8 cellular contexts compared by ENCODE assay signal in the genomic region with DNA sequence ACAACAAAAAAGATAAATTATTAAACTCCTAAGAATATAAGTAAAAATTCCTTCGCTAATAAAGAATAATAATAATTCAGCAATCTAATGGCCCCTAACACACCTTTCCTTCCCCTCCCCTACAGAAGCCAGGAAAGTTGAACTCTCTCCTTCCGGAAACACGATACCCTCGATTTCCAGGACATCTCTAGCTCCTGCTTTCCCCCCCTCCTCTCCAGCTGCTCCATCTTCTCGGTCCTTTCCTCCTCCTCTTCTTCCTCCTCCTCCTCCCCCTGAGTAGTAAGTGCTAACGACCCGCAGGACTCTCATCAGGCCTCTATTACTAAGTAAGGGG. TPM values are rescaled to one million over a fixed set of nuclear protein-coding genes. Genes with fewer than 3 reads are reported as not detected.
DNase-seq lines count a peak whose midpoint lies in the region; ATAC-seq and TF ChIP-seq lines count a peak whose summit lies in the region.

No MANE protein-coding gene starts in this region.

- H3K9me3 ChIP-seq in CD4-positive, alpha-beta memory T cell (ENCODE audit: control insufficient read depth in 1 of 2, low read length in 2 of 2): no peaks in the 10 kb centered on the region
- H3K9me3 ChIP-seq in tibial nerve: no peaks in the 10 kb centered on the region

- H3K4me1 ChIP-seq in CD4-positive, alpha-beta memory T cell (ENCODE audit: insufficient read depth, low read length): peaks cover 14% of the 10 kb centered on the region
- H3K4me1 ChIP-seq in tibial nerve: peaks cover 0 to 12% (median 6%) of the 10 kb centered on the region in 4 donors

- TF ChIP-seq EP300 in tibial nerve (IDR thresholded peaks at IDR 0.05): no peak

- H3K27ac Mint-ChIP-seq in CD4-positive, alpha-beta memory T cell: peak overlapping the region; percentile 84 to 95 (median 90)
- peak overlapping the region; percentile 70 to 96 (median 79) for H3K27ac Mint-ChIP-seq in IgD-negative memory B cell
- peak overlapping the region; percentile 91 for H3K27ac Mint-ChIP-seq in activated naive CD8-positive, alpha-beta T cell treated with anti-CD3 and anti-CD28 coated beads, Interleukin-2, amount 50 U/mL, for 24 hours

- peaks cover 15 to 28% (median 17%) of the 10 kb centered on the region in 4 donors for H3K4me1 Mint-ChIP-seq in CD4-positive, alpha-beta memory T cell
- peaks cover 9 to 13% (median 11%) of the 10 kb centered on the region in 3 donors for H3K4me1 Mint-ChIP-seq in IgD-negative memory B cell
- H3K4me1 Mint-ChIP-seq in activated naive CD8-positive, alpha-beta T cell treated with anti-CD3 and anti-CD28 coated beads, Interleukin-2, amount 50 U/mL, for 24 hours: peaks cover 18% of the 10 kb centered on the region

- H3K4me3 Mint-ChIP-seq in CD4-positive, alpha-beta memory T cell: peak overlapping the region; percentile 84 to 93 (median 89)
- peak overlapping the region; percentile 87 to 96 (median 92) for H3K4me3 Mint-ChIP-seq in IgD-negative memory B cell
- H3K4me3 Mint-ChIP-seq in activated naive CD8-positive, alpha-beta T cell treated with anti-CD3 and anti-CD28 coated beads, Interleukin-2, amount 50 U/mL, for 24 hours: peak overlapping the region; percentile 92

- no peaks in the 10 kb centered on the region for H3K36me3 ChIP-seq in CD4-positive, alpha-beta memory T cell (ENCODE audit: insufficient read depth, low read length)
- H3K36me3 ChIP-seq in tibial nerve: no peaks in the 10 kb centered on the region

- TF ChIP-seq POLR2A in tibial nerve (IDR thresholded peaks at IDR 0.05): no peak

- H3K9me3 Mint-ChIP-seq in CD4-positive, alpha-beta memory T cell: no peaks in the 10 kb centered on the region
- no peaks in the 10 kb centered on the region for H3K9me3 Mint-ChIP-seq in IgD-negative memory B cell
- H3K9me3 Mint-ChIP-seq in activated naive CD8-positive, alpha-beta T cell treated with anti-CD3 and anti-CD28 coated beads, Interleukin-2, amount 50 U/mL, for 24 hours: no peaks in the 10 kb centered on the region

- no peak for ATAC-seq in activated naive CD8-positive, alpha-beta T cell treated with anti-CD3 and anti-CD28 coated beads, Interleukin-2, amount 50 U/mL, for 24 hours
- peak; percentile 16 for ATAC-seq in left colon

- intact Hi-C loops in CD4-positive, alpha-beta memory T cell (cut with micrococcal nuclease): loop anchor here (5.0 kb wide), 1 partner anchor 406 kb away; no protein-coding TSS in a partner anchor
- intact Hi-C loops in left colon (cut with DNase I, micrococcal nuclease): no loop called here

- H3K4me3 ChIP-seq in CD4-positive, alpha-beta memory T cell (ENCODE audit: low read length in 2 of 2): peak overlapping the region; percentile 59 to 90
- H3K4me3 ChIP-seq in tibial nerve: peak overlapping the region; percentile 68 to 85 (median 84)

- H3K27ac ChIP-seq in CD4-positive, alpha-beta memory T cell (ENCODE audit: low read depth, low read length): peak overlapping the region; percentile 66
- H3K27ac ChIP-seq in tibial nerve: peak overlapping the region; percentile 60 to 88 (median 81)

- POLR2A ChIA-PET in CD4-positive, alpha-beta memory T cell (lab: Charles Lee; ENCODE audit: partially characterized antibody): interaction anchor here (1.3 kb wide), 1 partner anchor 146 kb away, joined by 5 read pairs; the partner anchor contains the start of genes ESF1 and NDUFAF5

- 1% methylated on average over 7 of the region's 7 CpGs for WGBS in tibial nerve, 2 donors

- H3K27me3 ChIP-seq in CD4-positive, alpha-beta memory T cell (ENCODE audit: insufficient read depth, low read length): no peaks in the 10 kb centered on the region
- no peaks in the 10 kb centered on the region for H3K27me3 ChIP-seq in tibial nerve

- TF ChIP-seq CTCF in tibial nerve (IDR thresholded peaks at IDR 0.05): no peak

- CTCF ChIA-PET in CD4-positive, alpha-beta memory T cell (lab: Charles Lee; ENCODE audit: partially characterized antibody): no interaction called here

- peaks cover 0 to 5% of the 10 kb centered on the region in 2 donors for H3K36me3 Mint-ChIP-seq in CD4-positive, alpha-beta memory T cell
- peaks cover 3% of the 10 kb centered on the region for H3K36me3 Mint-ChIP-seq in IgD-negative memory B cell
- peaks cover 7% of the 10 kb centered on the region for H3K36me3 Mint-ChIP-seq in activated naive CD8-positive, alpha-beta T cell treated with anti-CD3 and anti-CD28 coated beads, Interleukin-2, amount 50 U/mL, for 24 hours (ENCODE audit: low read depth)

- H3K27me3 Mint-ChIP-seq in CD4-positive, alpha-beta memory T cell: peaks cover 2 to 10% of the 10 kb centered on the region in 2 donors
- peaks cover 3% of the 10 kb centered on the region for H3K27me3 Mint-ChIP-seq in IgD-negative memory B cell
- H3K27me3 Mint-ChIP-seq in activated naive CD8-positive, alpha-beta T cell treated with anti-CD3 and anti-CD28 coated beads, Interleukin-2, amount 50 U/mL, for 24 hours: peaks cover 5% of the 10 kb centered on the region

- DNase-seq in CD4-positive, alpha-beta memory T cell: no peak
- DNase-seq in activated naive CD8-positive, alpha-beta T cell treated with anti-CD3 and anti-CD28 coated beads, Interleukin-2, amount 50 U/mL, for 24 hours: no peak
- DNase-seq in left colon (no peak), tibial nerve (ENCODE audit: low spot score in 2 of 2) (no peak), activated gamma-delta T cell (lab: John Stamatoyannopoulos, UW) (no peak), dedifferentiated amniotic fluid mesenchymal stem cell (ENCODE audit: extremely low spot score) (no peak), NCI-H446 treated with DMSO at 0.1 percent for 48 hours (lab: John Stamatoyannopoulos, UW) (no peak)

RNA-seq across cellular contexts. Expression of gene TASP1, which starts 0.6 kb away (rescaled TPM):
- total RNA-seq in CD4-positive, alpha-beta memory T cell: 10 to 100 TPM; 15.1 to 15.2 TPM
- 10 to 100 TPM; 16.9 to 18.2 TPM for polyA plus RNA-seq in CD4-positive, alpha-beta memory T cell
- polyA plus RNA-seq in IgD-negative memory B cell: 11.4 TPM
- total RNA-seq in left colon (10 to 100 TPM; 14.3 TPM), tibial nerve (10 to 100 TPM; 14.3 to 17.1 (median 15.6) TPM)
